In genomic region chr15:89647191-89647851, GRCh38 we compare ENCODE assay signal across 8 cellular contexts. TPM values are rescaled to one million over a fixed set of nuclear protein-coding genes. Genes with fewer than 3 reads are reported as not detected.
DNase-seq lines count a peak whose midpoint lies in the region; ATAC-seq lines count a peak whose summit lies in the region.

No MANE protein-coding gene starts in this region.

- ATAC-seq in activated CD8-positive, alpha-beta T cell treated with anti-CD3 and anti-CD28 coated beads, Interleukin-2, amount 10 ng/mL, durations not matched to agents 7 days and 5 days = peak; percentile 72
- ATAC-seq in effector memory CD8-positive, alpha-beta T cell (replicated peaks) = peak; percentile 45
- ATAC-seq in HG02970 (IDR thresholded peaks at IDR 0.05; ENCODE audit: low FRiP score, unreplicated experiment) = no peak

- peaks cover 17% of the 10 kb centered on the region for H3K79me1 ChIP-seq in mesenchymal stem cell (replicated peaks; ENCODE audit: low read length, poor library complexity, severe bottlenecking)

- H3K4me3 Mint-ChIP-seq in activated CD8-positive, alpha-beta T cell treated with anti-CD3 and anti-CD28 coated beads, Interleukin-2, amount 10 ng/mL, durations not matched to agents 7 days and 5 days = no peak overlapping the region
- no peak overlapping the region for H3K4me3 Mint-ChIP-seq in effector memory CD8-positive, alpha-beta T cell

- H3K4me2 ChIP-seq in mesenchymal stem cell (ENCODE audit: low read length, poor library complexity, severe bottlenecking) = no peak overlapping the region

- H3K36me3 ChIP-seq in mesenchymal stem cell (ENCODE audit: control insufficient read depth in 1 of 2, insufficient read depth in 2 of 2, low read depth in 1 of 2, low read length in 2 of 2) = peaks cover 55 to 58% of the 10 kb centered on the region in 2 experiments

- no peak overlapping the region for H2BK120ac ChIP-seq in mesenchymal stem cell (ENCODE audit: low read depth, low read length)

- no peak overlapping the region for H3K27ac ChIP-seq in mesenchymal stem cell (ENCODE audit: low read length, poor library complexity, severe bottlenecking)

- H3K4me3 ChIP-seq in mesenchymal stem cell (ENCODE audit: insufficient read depth in 1 of 2, low read depth in 1 of 2, low read length in 2 of 2) = no peak overlapping the region

- CTCF ChIA-PET in activated CD8-positive, alpha-beta T cell treated with anti-CD3 and anti-CD28 coated beads, Interleukin-2, amount 10 ng/mL, durations not matched to agents 7 days and 5 days (lab: Charles Lee) = interaction anchor here (0.7 to 1.9 kb wide), 3 partner anchors 17 to 73 kb away, joined by 3 to 10 read pairs (median 3); no protein-coding TSS in a partner anchor

- H3K4me1 ChIP-seq in mesenchymal stem cell (ENCODE audit: control insufficient read depth, insufficient read depth, low read depth, low read length) = peaks cover 4% of the 10 kb centered on the region

- H3K9me3 ChIP-seq in mesenchymal stem cell (ENCODE audit: control insufficient read depth, low read length) = no peaks in the 10 kb centered on the region

- H2AFZ ChIP-seq in mesenchymal stem cell (ENCODE audit: low read depth, low read length) = peak overlapping the region; percentile 10

- peaks cover 3% of the 10 kb centered on the region for H3K27me3 Mint-ChIP-seq in activated CD8-positive, alpha-beta T cell treated with anti-CD3 and anti-CD28 coated beads, Interleukin-2, amount 10 ng/mL, durations not matched to agents 7 days and 5 days (ENCODE audit: low read depth)
- H3K27me3 Mint-ChIP-seq in effector memory CD8-positive, alpha-beta T cell = peaks cover 4 to 31% of the 10 kb centered on the region in 2 donors

- H3K23ac ChIP-seq in mesenchymal stem cell (ENCODE audit: low read length in 2 of 2) = no peak overlapping the region

- POLR2A ChIA-PET in activated CD8-positive, alpha-beta T cell treated with anti-CD3 and anti-CD28 coated beads, Interleukin-2, amount 10 ng/mL, durations not matched to agents 7 days and 5 days (lab: Charles Lee) = no interaction called here

- H3K4me1 Mint-ChIP-seq in activated CD8-positive, alpha-beta T cell treated with anti-CD3 and anti-CD28 coated beads, Interleukin-2, amount 10 ng/mL, durations not matched to agents 7 days and 5 days (ENCODE audit: low read depth) = peaks cover 4% of the 10 kb centered on the region
- H3K4me1 Mint-ChIP-seq in effector memory CD8-positive, alpha-beta T cell (ENCODE audit: low read depth in 2 of 2) = peaks cover 3 to 5% of the 10 kb centered on the region in 2 donors

- peak overlapping the region in 1 of 2 experiments; percentile 72 for H3K4ac ChIP-seq in mesenchymal stem cell (ENCODE audit: low read depth in 1 of 2, low read length in 2 of 2)

- no peak overlapping the region for H4K91ac ChIP-seq in mesenchymal stem cell (ENCODE audit: low read length)

- H3K9ac ChIP-seq in mesenchymal stem cell (ENCODE audit: low read length) = peak overlapping the region; percentile 18

- DNase-seq in SIG-M5 treated with dmso at 0.1 percent for 504 hours (lab: John Stamatoyannopoulos, UW; ENCODE audit: unreplicated experiment) = peak; percentile 36
- no peak for DNase-seq in SIG-M5 (lab: John Stamatoyannopoulos, UW)
- peak; percentile 22 for DNase-seq in NCI-H526 treated with DMSO at 0.1 percent for 48 hours (lab: John Stamatoyannopoulos, UW)
- peak; percentile 74 for DNase-seq in activated CD8-positive, alpha-beta T cell treated with anti-CD3 and anti-CD28 coated beads, Interleukin-2, amount 10 ng/mL, durations not matched to agents 7 days and 5 days
- DNase-seq in effector memory CD8-positive, alpha-beta T cell = peak; percentile 53 to 56 (median 56)
- DNase-seq in mesenchymal stem cell = peak; percentile 59
- DNase-seq in stimulated activated CD8-positive, alpha-beta memory T cell treated with anti-CD3 and anti-CD28 coated beads, Interleukin-4, amount 100 ng/mL, for 48 hours = peak; percentile 91

- H4K8ac ChIP-seq in mesenchymal stem cell (ENCODE audit: low read length) = peak overlapping the region; percentile 69

- H3K18ac ChIP-seq in mesenchymal stem cell (ENCODE audit: low read depth in 1 of 2, low read length in 2 of 2) = no peak overlapping the region

- no peaks in the 10 kb centered on the region for H3K27me3 ChIP-seq in mesenchymal stem cell (ENCODE audit: control insufficient read depth in 1 of 2, insufficient read depth in 1 of 2, low read length in 2 of 2)

- no peaks in the 10 kb centered on the region for H3K9me3 Mint-ChIP-seq in activated CD8-positive, alpha-beta T cell treated with anti-CD3 and anti-CD28 coated beads, Interleukin-2, amount 10 ng/mL, durations not matched to agents 7 days and 5 days (ENCODE audit: insufficient read depth)
- no peaks in the 10 kb centered on the region for H3K9me3 Mint-ChIP-seq in effector memory CD8-positive, alpha-beta T cell

- H3K27ac Mint-ChIP-seq in activated CD8-positive, alpha-beta T cell treated with anti-CD3 and anti-CD28 coated beads, Interleukin-2, amount 10 ng/mL, durations not matched to agents 7 days and 5 days = no peak overlapping the region
- H3K27ac Mint-ChIP-seq in effector memory CD8-positive, alpha-beta T cell = no peak overlapping the region

- no peak overlapping the region for H3K14ac ChIP-seq in mesenchymal stem cell (ENCODE audit: low read length in 2 of 2)

- no peak overlapping the region for H2BK5ac ChIP-seq in mesenchymal stem cell (ENCODE audit: low read depth, low read length, poor library complexity, severe bottlenecking)

- 54% methylated on average over 25 of the region's 25 CpGs for WGBS in mesenchymal stem cell

- no peaks in the 10 kb centered on the region for H3K36me3 Mint-ChIP-seq in activated CD8-positive, alpha-beta T cell treated with anti-CD3 and anti-CD28 coated beads, Interleukin-2, amount 10 ng/mL, durations not matched to agents 7 days and 5 days (ENCODE audit: low read depth)
- H3K36me3 Mint-ChIP-seq in effector memory CD8-positive, alpha-beta T cell (ENCODE audit: insufficient read depth) = no peaks in the 10 kb centered on the region

- no peak overlapping the region for H2BK12ac ChIP-seq in mesenchymal stem cell (ENCODE audit: low read length in 2 of 2)

- no peak overlapping the region for H2BK15ac ChIP-seq in mesenchymal stem cell (ENCODE audit: low read depth, poor library complexity, severe bottlenecking)

- H2AK5ac ChIP-seq in mesenchymal stem cell (ENCODE audit: low read length, severe bottlenecking) = no peak overlapping the region

RNA-seq across cellular contexts. Expression of gene KIF7, which starts 7.9 kb away (rescaled TPM):
- total RNA-seq in activated CD8-positive, alpha-beta T cell treated with anti-CD3 and anti-CD28 coated beads, Interleukin-2, amount 10 ng/mL, durations not matched to agents 7 days and 5 days = under 1 TPM; 0.21 to 0.37 TPM
- polyA plus RNA-seq in mesenchymal stem cell (2013, experiment 1 of 2) = 4.7 TPM
- polyA plus RNA-seq in mesenchymal stem cell (2013, experiment 2 of 2) = 4.5 TPM

RNA-seq across cellular contexts. Expression of gene PLIN1, which starts 31.8 kb away (rescaled TPM):
- not detected for total RNA-seq in activated CD8-positive, alpha-beta T cell treated with anti-CD3 and anti-CD28 coated beads, Interleukin-2, amount 10 ng/mL, durations not matched to agents 7 days and 5 days
- 0.14 TPM for polyA plus RNA-seq in mesenchymal stem cell (2013, experiment 1 of 2)
- polyA plus RNA-seq in mesenchymal stem cell (2013, experiment 2 of 2) = 0.03 TPM

RNA-seq across cellular contexts. Expression of gene PEX11A, which starts 43.2 kb away (rescaled TPM):
- 1 to 10 TPM; 1.4 to 1.8 TPM for total RNA-seq in activated CD8-positive, alpha-beta T cell treated with anti-CD3 and anti-CD28 coated beads, Interleukin-2, amount 10 ng/mL, durations not matched to agents 7 days and 5 days
- polyA plus RNA-seq in mesenchymal stem cell (2013, experiment 1 of 2) = 3.7 TPM
- 3.5 TPM for polyA plus RNA-seq in mesenchymal stem cell (2013, experiment 2 of 2)

RNA-seq across cellular contexts. Expression of gene WDR93, which starts 43.3 kb away (rescaled TPM):
- total RNA-seq in activated CD8-positive, alpha-beta T cell treated with anti-CD3 and anti-CD28 coated beads, Interleukin-2, amount 10 ng/mL, durations not matched to agents 7 days and 5 days = not detected
- polyA plus RNA-seq in mesenchymal stem cell (2013, experiment 1 of 2) = 0.07 TPM
- polyA plus RNA-seq in mesenchymal stem cell (2013, experiment 2 of 2) = 0.04 TPM
